Comparison of ENCODE assay signal across 8 cellular contexts in the genomic region with DNA sequence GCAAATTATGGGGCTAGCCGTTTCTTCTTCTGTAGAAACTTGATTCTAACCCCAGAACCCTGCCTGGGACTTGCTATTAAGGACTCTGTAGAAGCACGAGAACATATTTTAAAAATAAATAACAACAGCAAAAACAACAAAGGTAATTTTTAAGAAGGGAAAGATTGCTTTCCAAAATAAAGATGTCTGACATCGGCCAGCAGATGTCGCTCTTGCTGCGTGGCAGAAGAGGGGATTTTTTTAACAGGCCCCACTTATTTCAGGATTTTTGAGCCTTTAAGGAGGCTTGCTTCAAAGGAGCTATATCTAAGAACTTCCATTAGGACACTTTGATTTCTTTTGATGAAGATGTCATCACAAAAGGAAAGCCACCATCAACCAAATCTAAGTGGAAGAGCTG.
DNase-seq lines count a peak whose midpoint lies in the region; ATAC-seq lines count a peak whose summit lies in the region.

No MANE protein-coding gene starts in this region.

- no peaks in the 10 kb centered on the region for H3K36me3 ChIP-seq in mesenchymal stem cell (ENCODE audit: control insufficient read depth in 1 of 2, insufficient read depth in 2 of 2, low read depth in 1 of 2, low read length in 2 of 2)

- no peak overlapping the region for H3K4me3 Mint-ChIP-seq in stimulated activated naive CD8-positive, alpha-beta T cell treated with anti-CD3 and anti-CD28 coated beads, Interleukin-15, amount 100 ng/mL, for 72 hours

- no peak overlapping the region for H2BK120ac ChIP-seq in mesenchymal stem cell (ENCODE audit: low read depth, low read length)

- no peak overlapping the region for H3K4ac ChIP-seq in mesenchymal stem cell (ENCODE audit: low read depth in 1 of 2, low read length in 2 of 2)

- no peaks in the 10 kb centered on the region for H3K9me3 Mint-ChIP-seq in stimulated activated naive CD8-positive, alpha-beta T cell treated with anti-CD3 and anti-CD28 coated beads, Interleukin-15, amount 100 ng/mL, for 72 hours

- peak overlapping the region; percentile 49 for H4K8ac ChIP-seq in mesenchymal stem cell (ENCODE audit: low read length)

- H3K18ac ChIP-seq in mesenchymal stem cell (ENCODE audit: low read depth in 1 of 2, low read length in 2 of 2): no peak overlapping the region

- WGBS in mesenchymal stem cell: 0% methylated on average over 3 of the region's 5 CpGs

- H3K27me3 ChIP-seq in mesenchymal stem cell (ENCODE audit: control insufficient read depth in 1 of 2, insufficient read depth in 1 of 2, low read length in 2 of 2): peaks cover 0 to 49% of the 10 kb centered on the region in 2 experiments

- ATAC-seq in stimulated activated naive CD8-positive, alpha-beta T cell treated with anti-CD3 and anti-CD28 coated beads, Interleukin-15, amount 100 ng/mL, for 72 hours: no peak
- ATAC-seq in HG03469 (IDR thresholded peaks at IDR 0.05; ENCODE audit: unreplicated experiment): no peak

- no peak overlapping the region for H3K27ac ChIP-seq in mesenchymal stem cell (ENCODE audit: low read length, poor library complexity, severe bottlenecking)

- no peak overlapping the region for H2AK5ac ChIP-seq in mesenchymal stem cell (ENCODE audit: low read length, severe bottlenecking)

- H3K9me3 ChIP-seq in mesenchymal stem cell (ENCODE audit: control insufficient read depth, low read length): no peaks in the 10 kb centered on the region

- H3K23ac ChIP-seq in mesenchymal stem cell (ENCODE audit: low read length in 2 of 2): no peak overlapping the region

- peak overlapping the region; percentile 21 for H3K9ac ChIP-seq in mesenchymal stem cell (ENCODE audit: low read length)

- H3K27ac Mint-ChIP-seq in stimulated activated naive CD8-positive, alpha-beta T cell treated with anti-CD3 and anti-CD28 coated beads, Interleukin-15, amount 100 ng/mL, for 72 hours: no peak overlapping the region

- H4K91ac ChIP-seq in mesenchymal stem cell (ENCODE audit: low read length): no peak overlapping the region

- no peak overlapping the region for H3K4me3 ChIP-seq in mesenchymal stem cell (ENCODE audit: insufficient read depth in 1 of 2, low read depth in 1 of 2, low read length in 2 of 2)

- H3K27me3 Mint-ChIP-seq in stimulated activated naive CD8-positive, alpha-beta T cell treated with anti-CD3 and anti-CD28 coated beads, Interleukin-15, amount 100 ng/mL, for 72 hours: no peaks in the 10 kb centered on the region

- peak; percentile 9 for DNase-seq in DMS153 treated with DMSO at 0.1 percent for 48 hours (lab: John Stamatoyannopoulos, UW; ENCODE audit: unreplicated experiment)
- DNase-seq in DMS153 (lab: John Stamatoyannopoulos, UW): no peak
- DNase-seq in NCI-H2107 (lab: John Stamatoyannopoulos, UW): peak; percentile 22
- DNase-seq in activated CD4-positive, alpha-beta T cell treated with anti-CD3 and anti-CD28 coated beads for 24 hours (ENCODE audit: low read depth in 2 of 2): peak; percentile 22 to 40
- peak; percentile 63 for DNase-seq in dermis blood vessel endothelial cell
- DNase-seq in mesenchymal stem cell: peak; percentile 44
- DNase-seq in stimulated activated naive CD8-positive, alpha-beta T cell treated with anti-CD3 and anti-CD28 coated beads, Interleukin-15, amount 100 ng/mL, for 72 hours: peak; percentile 13 to 44

- H3K4me2 ChIP-seq in mesenchymal stem cell (ENCODE audit: low read length, poor library complexity, severe bottlenecking): no peak overlapping the region

- H2BK15ac ChIP-seq in mesenchymal stem cell (ENCODE audit: low read depth, poor library complexity, severe bottlenecking): no peak overlapping the region

- no peaks in the 10 kb centered on the region for H3K79me1 ChIP-seq in mesenchymal stem cell (replicated peaks; ENCODE audit: low read length, poor library complexity, severe bottlenecking)

- H2AFZ ChIP-seq in mesenchymal stem cell (ENCODE audit: low read depth, low read length): no peak overlapping the region

- peaks cover 6% of the 10 kb centered on the region for H3K4me1 Mint-ChIP-seq in stimulated activated naive CD8-positive, alpha-beta T cell treated with anti-CD3 and anti-CD28 coated beads, Interleukin-15, amount 100 ng/mL, for 72 hours

- no peak overlapping the region for H2BK12ac ChIP-seq in mesenchymal stem cell (ENCODE audit: low read length in 2 of 2)

- H3K4me1 ChIP-seq in mesenchymal stem cell (ENCODE audit: control insufficient read depth, insufficient read depth, low read depth, low read length): no peaks in the 10 kb centered on the region

- no peak overlapping the region for H3K14ac ChIP-seq in mesenchymal stem cell (ENCODE audit: low read length in 2 of 2)

- no peak overlapping the region for H2BK5ac ChIP-seq in mesenchymal stem cell (ENCODE audit: low read depth, low read length, poor library complexity, severe bottlenecking)
